Comparison of ENCODE assay signal across 9 cellular contexts in genomic region chr7:73719806-73720169, GRCh38. TPM values are rescaled to one million over a fixed set of nuclear protein-coding genes. Genes with fewer than 3 reads are reported as not detected.
DNase-seq lines count a peak whose midpoint lies in the region; ATAC-seq and TF ChIP-seq lines count a peak whose summit lies in the region.
"Had no signal": no experiment of that assay in that cellular context is flagged by ENCODE, and none has a peak within 500 bp of the region (broad histone marks: within the 10 kb centered on the region; RNA-seq: fewer than 3 reads in every experiment).

No MANE protein-coding gene starts in this region.

- peaks cover 27% of the 10 kb centered on the region for H3K4me1 Mint-ChIP-seq in T-helper 2 cell treated with Interferon-gamma antibody and Interleukin-4, amounts not matched to agents 5 μg/mL and 100 μg/mL, for 36 hours (ENCODE audit: low read depth)
- no peaks in the 10 kb centered on the region for H3K4me1 Mint-ChIP-seq in WTC11

- H3K27me3 Mint-ChIP-seq in T-helper 2 cell treated with Interferon-gamma antibody and Interleukin-4, amounts not matched to agents 5 μg/mL and 100 μg/mL, for 36 hours (ENCODE audit: low read depth): peaks cover 13% of the 10 kb centered on the region
- H3K27me3 Mint-ChIP-seq in WTC11 (ENCODE audit: low read depth): peaks cover 42% of the 10 kb centered on the region

- POLR2A ChIA-PET in WTC11 (lab: Charles Lee): interaction anchor here (0.8 kb wide), 1 partner anchor 16 kb away, joined by 5 read pairs; no protein-coding TSS in a partner anchor

- H3K9me3 Mint-ChIP-seq in T-helper 2 cell treated with Interferon-gamma antibody and Interleukin-4, amounts not matched to agents 5 μg/mL and 100 μg/mL, for 36 hours: no peaks in the 10 kb centered on the region
- H3K9me3 Mint-ChIP-seq in WTC11: no peaks in the 10 kb centered on the region

- no peaks in the 10 kb centered on the region for H3K36me3 ChIP-seq in iPS-20b (ENCODE audit: insufficient read depth, low read depth, low read length)
- no peaks in the 10 kb centered on the region for H3K36me3 ChIP-seq in thyroid gland

- intact Hi-C loops in thyroid gland (cut with DNase I): no loop called here

- no peak for DNase-seq in T-helper 2 cell treated with Interferon-gamma antibody and Interleukin-4, amounts not matched to agents 5 μg/mL and 100 μg/mL, for 36 hours (ENCODE audit: low spot score)
- no peak for DNase-seq in T-helper 2 cell
- DNase-seq in WTC11 (ENCODE audit: low spot score): no peak
- DNase-seq in thyroid gland: peak; percentile 44 to 47
- DNase-seq in NCI-H2107 treated with DMSO at 0.1 percent for 48 hours (lab: John Stamatoyannopoulos, UW; ENCODE audit: unreplicated experiment): no peak

- no peak for TF ChIP-seq POLR2A in thyroid gland (IDR thresholded peaks at IDR 0.05)

- no peaks in the 10 kb centered on the region for H3K9me3 ChIP-seq in iPS-20b (ENCODE audit: insufficient read depth, low read depth, low read length)
- H3K9me3 ChIP-seq in thyroid gland: no peaks in the 10 kb centered on the region

- ATAC-seq in WTC11 (peak; percentile 9; the same call in 1 of the 2 replicates), HG03342 (IDR thresholded peaks at IDR 0.05; ENCODE audit: unreplicated experiment) (no peak), GM21825 (IDR thresholded peaks at IDR 0.05; ENCODE audit: unreplicated experiment) (no peak)

- H3K27ac Mint-ChIP-seq in T-helper 2 cell treated with Interferon-gamma antibody and Interleukin-4, amounts not matched to agents 5 μg/mL and 100 μg/mL, for 36 hours: no peak overlapping the region
- no peak overlapping the region for H3K27ac Mint-ChIP-seq in WTC11

- 15 to 26% methylated on average over 6 to 10 of the region's 16 CpGs for WGBS in thyroid gland, 2 donors

- H3K4me3 ChIP-seq in iPS-20b (ENCODE audit: low read length) (peak overlapping the region; percentile 54; the same call in 1 of the 2 replicates), thyroid gland (replicated peaks in 1 of 3) (peak overlapping the region in 1 of 3 donors; percentile 19)

- peaks cover 11% of the 10 kb centered on the region for H3K36me3 Mint-ChIP-seq in T-helper 2 cell treated with Interferon-gamma antibody and Interleukin-4, amounts not matched to agents 5 μg/mL and 100 μg/mL, for 36 hours (ENCODE audit: low read depth)
- no peaks in the 10 kb centered on the region for H3K36me3 Mint-ChIP-seq in WTC11

- CTCF ChIA-PET in WTC11 (lab: Charles Lee): interaction anchor here (1.0 to 2.0 kb wide), 7 partner anchors 9 to 113 kb away, joined by 4 to 18 read pairs (median 4); no protein-coding TSS in a partner anchor

- no peak overlapping the region for H3K9ac ChIP-seq in iPS-20b (ENCODE audit: low read depth, low read length)

- H3K4me3 Mint-ChIP-seq in T-helper 2 cell treated with Interferon-gamma antibody and Interleukin-4, amounts not matched to agents 5 μg/mL and 100 μg/mL, for 36 hours: peak overlapping the region; percentile 76
- peak overlapping the region; percentile 64 for H3K4me3 Mint-ChIP-seq in WTC11

- TF ChIP-seq CTCF in WTC11 (IDR thresholded peaks at IDR 0.05) (no peak), thyroid gland (IDR thresholded peaks at IDR 0.05) (no peak)

- H3K27ac ChIP-seq in iPS-20b (ENCODE audit: low read length) (no peak overlapping the region), thyroid gland (no peak overlapping the region)

- H3K27me3 ChIP-seq in iPS-20b (ENCODE audit: insufficient read depth, low read length): peaks cover 25% of the 10 kb centered on the region
- no peaks in the 10 kb centered on the region for H3K27me3 ChIP-seq in thyroid gland

- H3K4me1 ChIP-seq in iPS-20b (ENCODE audit: insufficient read depth, low read length): no peaks in the 10 kb centered on the region
- H3K4me1 ChIP-seq in thyroid gland: peaks cover 12 to 29% of the 10 kb centered on the region in 2 donors

TF ChIP-seq in WTC11, 78 proteins besides CTCF, POLR2A, EP300 and RAD21:
- TF ChIP-seq NFYB (CRISPR knock-in tag; conservative IDR thresholded peaks at IDR 0.05; ENCODE audit: low read depth): no peak
- peak; percentile 85; the same call in 1 of the 2 replicates for TF ChIP-seq ZNF121 (CRISPR knock-in tag; IDR thresholded peaks at IDR 0.05)

RNA-seq across cellular contexts. Expression of gene STX1A, which starts 0.3 kb away (rescaled TPM):
- 17.7 to 20.4 TPM (median 18.5 TPM) in 3 replicates for total RNA-seq in WTC11 (2021)
- 1 to 10 TPM; 4.4 to 9.5 (median 7.2) TPM for total RNA-seq in thyroid gland

RNA-seq across cellular contexts. Expression of gene ABHD11, which starts 18.8 kb away (rescaled TPM):
- total RNA-seq in WTC11 (2021) (23.8 to 27.6 TPM (median 26.5 TPM) in 3 replicates), thyroid gland (10 to 100 TPM; 39.5 to 75.8 (median 67.1) TPM)

RNA-seq across cellular contexts. Expression of gene BUD23, which starts 36.4 kb away (rescaled TPM):
- total RNA-seq in WTC11 (2021): 80.5 to 91.9 TPM (median 84.4 TPM) in 3 replicates
- 10 to 100 TPM; 58.3 to 78.0 (median 64.9) TPM for total RNA-seq in thyroid gland

RNA-seq across cellular contexts. Expression of gene DNAJC30, which starts 36.5 kb away (rescaled TPM):
- total RNA-seq in WTC11 (2021) (6.8 to 7.1 TPM (median 6.8 TPM) in 3 replicates), thyroid gland (10 to 100 TPM in 3 of 4 donors, 1 to 10 TPM in 1; 9.0 to 19.1 (median 14.8) TPM)

RNA-seq across cellular contexts. Expression of gene CLDN3, which starts 50.3 kb away (rescaled TPM):
- 20.7 to 35.1 TPM (median 34.8 TPM) in 3 replicates for total RNA-seq in WTC11 (2021)
- total RNA-seq in thyroid gland: 100 to 1,000 TPM; 249 to 330 (median 288) TPM
- total RNA-seq: T-helper 2 cell treated with Interferon-gamma antibody and Interleukin-4, amounts not matched to agents 100 ng/mL and 5 ng/mL, for 36 hours had no signal

Comparison
In these comparisons a context has a peak if more than half of its experiments do, and no peak if none do; other contexts are left out.
1. DNase-seq: peak in thyroid gland (2 of 2); none in T-helper 2 cell treated with Interferon-gamma antibody and Interleukin-4, amounts not matched to agents 5 μg/mL and 100 μg/mL, for 36 hours (single experiment), T-helper 2 cell (0 of 5), WTC11 (single experiment) and NCI-H2107 treated with DMSO at 0.1 percent for 48 hours (single experiment).